In genomic region chr12:5723711-5724252, GRCh38 we compare ENCODE assay signal across 21 cellular contexts.
"Had no signal": no experiment of that assay in that cellular context is flagged by ENCODE, and none has a peak within 500 bp of the region (broad histone marks: within the 10 kb centered on the region; RNA-seq: fewer than 3 reads in every experiment).

No MANE protein-coding gene starts in this region.

- H3K27me3 ChIP-seq: right lobe of liver, suprapubic skin had no signal

- H3K9me3 Mint-ChIP-seq: effector memory CD8-positive, alpha-beta T cell; natural killer cell; stimulated activated naive CD8-positive, alpha-beta T cell treated with anti-CD3 and anti-CD28 coated beads, Interleukin-15, amount 100 ng/mL, for 72 hours; type B pancreatic cell had no signal

- H3K4me3 ChIP-seq: coronary artery, lower lobe of right lung, right lobe of liver, suprapubic skin had no signal

- H3K79me2 ChIP-seq: parathyroid adenoma had no signal

- H2AFZ ChIP-seq: parathyroid adenoma had no signal

- ATAC-seq: effector memory CD8-positive, alpha-beta T cell; left ventricle myocardium superior; lower lobe of right lung; natural killer cell; right lobe of liver; stimulated activated naive CD8-positive, alpha-beta T cell treated with anti-CD3 and anti-CD28 coated beads, Interleukin-15, amount 100 ng/mL, for 72 hours had no signal

- H3K36me3 ChIP-seq: lower lobe of right lung, neutrophil, right lobe of liver, suprapubic skin had no signal

- FAIRE-seq: frontal cortex, keratinocyte, small intestine had no signal

- H3K4me3 Mint-ChIP-seq: effector memory CD8-positive, alpha-beta T cell; immature natural killer cell; natural killer cell; stimulated activated naive CD8-positive, alpha-beta T cell treated with anti-CD3 and anti-CD28 coated beads, Interleukin-15, amount 100 ng/mL, for 72 hours; type B pancreatic cell had no signal

- H3K9ac ChIP-seq: parathyroid adenoma had no signal

- H3K27ac Mint-ChIP-seq: effector memory CD8-positive, alpha-beta T cell; immature natural killer cell; natural killer cell; progenitor cell of endocrine pancreas; stimulated activated naive CD8-positive, alpha-beta T cell treated with anti-CD3 and anti-CD28 coated beads, Interleukin-15, amount 100 ng/mL, for 72 hours; type B pancreatic cell had no signal

- H3K36me3 Mint-ChIP-seq: immature natural killer cell, natural killer cell, type B pancreatic cell had no signal

- H3K4me1 ChIP-seq: lower lobe of right lung, parathyroid adenoma, right lobe of liver, suprapubic skin had no signal

- H3K27ac ChIP-seq: coronary artery, lower lobe of right lung, neutrophil, parathyroid adenoma, right lobe of liver, suprapubic skin had no signal

- H3K9me3 ChIP-seq: lower lobe of right lung, neutrophil, right lobe of liver, suprapubic skin had no signal

- H3K4me1 Mint-ChIP-seq: immature natural killer cell, natural killer cell had no signal

- DNase-seq: dermis blood vessel endothelial cell; effector memory CD8-positive, alpha-beta T cell; hypothalamus; immature natural killer cell; left ventricle myocardium superior; lower lobe of right lung; natural killer cell; right lobe of liver; small intestine; stimulated activated CD4-positive, alpha-beta T cell treated with anti-CD3 and anti-CD28 coated beads, Interleukin-15, amount 100 ng/mL, for 24 hours; stimulated activated CD4-positive, alpha-beta T cell treated with anti-CD3 and anti-CD28 coated beads, Interleukin-2, amount 100 ng/mL, for 48 hours; stimulated activated naive CD4-positive, alpha-beta T cell; stimulated activated naive CD8-positive, alpha-beta T cell treated with anti-CD3 and anti-CD28 coated beads, Interleukin-15, amount 100 ng/mL, for 72 hours had no signal
